In genomic region chr14:81562818-81563217, GRCh38 we compare ENCODE assay signal across 18 cellular contexts.
"Had no signal": no experiment of that assay in that cellular context is flagged by ENCODE, and none has a peak within 500 bp of the region (broad histone marks: within the 10 kb centered on the region; RNA-seq: fewer than 3 reads in every experiment).

No MANE protein-coding gene starts in this region.

- H3K27ac ChIP-seq: brain microvascular endothelial cell, ovary, upper lobe of left lung had no signal

- ATAC-seq: natural killer cell treated with Interleukin-12 subunit alpha and Interleukin-12 subunit beta and Interleukin-15 and Interleukin-18, amount 100 ng/mL, for 72 hours; sciatic nerve; stimulated activated naive CD8-positive, alpha-beta T cell treated with anti-CD3 and anti-CD28 coated beads, Interleukin-15, amount 100 ng/mL, for 72 hours had no signal

- H3K9me3 ChIP-seq: ovary had no signal

- H3K4me3 ChIP-seq: ovary, upper lobe of left lung had no signal

- DNase-seq: activated CD4-positive, alpha-beta T cell treated with anti-CD3 and anti-CD28 coated beads, Interleukin-2, amount 10 ng/mL, durations not matched to agents 7 days and 5 days; activated CD8-positive, alpha-beta memory T cell treated with anti-CD3 and anti-CD28 coated beads for 24 hours; activated naive CD8-positive, alpha-beta T cell treated with anti-CD3 and anti-CD28 coated beads for 36 hours; amygdala; brain microvascular endothelial cell; cortex of kidney; effector CD4-positive, alpha-beta T cell; foreskin fibroblast; mammary epithelial cell; ovary; stimulated activated CD4-positive, alpha-beta T cell treated with anti-CD3 and anti-CD28 coated beads, Interleukin-1b, Interleukin-23, amount 100 ng/mL, for 48 hours; stimulated activated naive CD8-positive, alpha-beta T cell treated with anti-CD3 and anti-CD28 coated beads, Interleukin-15, amount 100 ng/mL, for 72 hours; SW 1271; upper lobe of left lung had no signal

- FAIRE-seq: endothelial cell of umbilical vein, TTC549 had no signal

- H3K36me3 ChIP-seq: brain microvascular endothelial cell, ovary, upper lobe of left lung had no signal

- H3K27me3 ChIP-seq: brain microvascular endothelial cell, ovary, upper lobe of left lung had no signal

- H3K4me1 ChIP-seq: upper lobe of left lung had no signal
